Comparison of ENCODE assay signal across 24 cellular contexts in the genomic region with DNA sequence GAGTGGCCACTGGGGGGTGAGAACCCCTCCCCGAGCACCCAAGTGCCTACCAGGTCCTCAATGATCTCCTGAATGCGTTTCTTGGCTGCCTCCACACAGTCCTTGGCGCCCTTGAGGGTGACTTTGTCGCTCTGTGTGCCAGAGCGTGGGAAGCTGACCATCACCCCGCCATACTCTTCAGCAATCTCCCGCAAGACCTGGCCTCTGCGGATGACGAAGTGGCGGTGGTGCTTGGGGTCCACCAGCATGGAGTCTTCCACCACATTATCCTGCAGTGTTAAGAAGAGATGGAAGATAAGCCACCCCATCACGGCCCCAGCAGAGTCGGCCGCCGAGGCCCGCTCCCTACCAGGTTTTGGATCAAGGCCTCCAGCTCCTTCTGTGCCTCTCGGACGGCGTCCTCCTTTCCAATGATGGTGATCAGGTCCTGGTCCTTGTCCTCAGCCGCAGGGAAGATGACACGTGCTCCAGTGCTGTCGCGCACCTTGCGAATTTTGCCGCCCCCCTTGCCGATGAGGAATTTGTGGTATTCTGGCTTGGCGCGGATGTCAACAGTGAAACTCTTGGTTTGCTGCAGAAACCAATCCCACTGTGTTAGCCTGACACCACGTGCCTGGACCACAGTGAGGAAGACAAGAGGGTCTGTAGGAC.
"Had no signal": no experiment of that assay in that cellular context is flagged by ENCODE, and none has a peak within 500 bp of the region (broad histone marks: within the 10 kb centered on the region; RNA-seq: fewer than 3 reads in every experiment).

No MANE protein-coding gene starts in this region.

- H3K9ac ChIP-seq: neural progenitor cell had no signal

- H3K27ac Mint-ChIP-seq: activated CD4-positive, alpha-beta T cell treated with anti-CD3 and anti-CD28 coated beads for 36 hours; activated CD8-positive, alpha-beta memory T cell treated with anti-CD3 and anti-CD28 coated beads, Interleukin-2, amount 10 ng/mL, durations not matched to agents 7 days and 5 days; activated CD8-positive, alpha-beta T cell treated with anti-CD3 and anti-CD28 coated beads, Interleukin-2, amount 10 ng/mL, durations not matched to agents 7 days and 5 days; activated naive CD4-positive, alpha-beta T cell treated with anti-CD3 and anti-CD28 coated beads, Interleukin-2, amount 50 U/mL, for 24 hours; activated T-helper 2 cell treated with anti-CD3 and anti-CD28 coated beads, Interferon-gamma antibody, Interleukin-2, Interleukin-4, amounts not matched to agents 10 μg/mL and 5 μg/mL and 100 μg/mL, durations not matched to agents 14 hours and 24 hours and 36 hours; mesothelial cell of epicardium; neural progenitor cell; stimulated activated memory B cell treated with anti-CD40 and anti-IgM and Interleukin-4, amounts not matched to agents 10 μg/mL and 1 μg/mL and 100 μg/mL, for 72 hours had no signal

- H3K4me3 Mint-ChIP-seq: activated CD4-positive, alpha-beta T cell treated with anti-CD3 and anti-CD28 coated beads for 36 hours; activated CD8-positive, alpha-beta memory T cell treated with anti-CD3 and anti-CD28 coated beads, Interleukin-2, amount 10 ng/mL, durations not matched to agents 7 days and 5 days; activated CD8-positive, alpha-beta T cell treated with anti-CD3 and anti-CD28 coated beads, Interleukin-2, amount 10 ng/mL, durations not matched to agents 7 days and 5 days; activated naive CD4-positive, alpha-beta T cell treated with anti-CD3 and anti-CD28 coated beads, Interleukin-2, amount 50 U/mL, for 24 hours; mesothelial cell of epicardium; naive B cell; neural progenitor cell; stimulated activated memory B cell treated with anti-CD40 and anti-IgM and Interleukin-4, amounts not matched to agents 10 μg/mL and 1 μg/mL and 100 μg/mL, for 72 hours; stimulated activated naive CD8-positive, alpha-beta T cell treated with anti-CD3 and anti-CD28 coated beads, Interleukin-15, amount 100 ng/mL, for 72 hours; type B pancreatic cell had no signal

- H3K27me3 Mint-ChIP-seq: activated CD4-positive, alpha-beta T cell treated with anti-CD3 and anti-CD28 coated beads for 36 hours; activated CD8-positive, alpha-beta memory T cell treated with anti-CD3 and anti-CD28 coated beads, Interleukin-2, amount 10 ng/mL, durations not matched to agents 7 days and 5 days; activated naive CD4-positive, alpha-beta T cell treated with anti-CD3 and anti-CD28 coated beads, Interleukin-2, amount 50 U/mL, for 24 hours; naive B cell; progenitor cell of endocrine pancreas; stimulated activated memory B cell treated with anti-CD40 and anti-IgM and Interleukin-4, amounts not matched to agents 10 μg/mL and 1 μg/mL and 100 μg/mL, for 72 hours; stimulated activated naive CD8-positive, alpha-beta T cell treated with anti-CD3 and anti-CD28 coated beads, Interleukin-15, amount 100 ng/mL, for 72 hours; type B pancreatic cell had no signal

- H3K9me3 Mint-ChIP-seq: activated naive CD4-positive, alpha-beta T cell treated with anti-CD3 and anti-CD28 coated beads, Interleukin-2, amount 50 U/mL, for 24 hours; activated T-helper 2 cell treated with anti-CD3 and anti-CD28 coated beads, Interferon-gamma antibody, Interleukin-2, Interleukin-4, amounts not matched to agents 10 μg/mL and 5 μg/mL and 100 μg/mL, durations not matched to agents 14 hours and 24 hours and 36 hours; mesothelial cell of epicardium; naive B cell; neural progenitor cell; stimulated activated memory B cell treated with anti-CD40 and anti-IgM and Interleukin-4, amounts not matched to agents 10 μg/mL and 1 μg/mL and 100 μg/mL, for 72 hours; stimulated activated naive CD8-positive, alpha-beta T cell treated with anti-CD3 and anti-CD28 coated beads, Interleukin-15, amount 100 ng/mL, for 72 hours; type B pancreatic cell had no signal

- H3K4me1 Mint-ChIP-seq: activated CD4-positive, alpha-beta T cell treated with anti-CD3 and anti-CD28 coated beads for 36 hours; activated CD8-positive, alpha-beta memory T cell treated with anti-CD3 and anti-CD28 coated beads, Interleukin-2, amount 10 ng/mL, durations not matched to agents 7 days and 5 days; activated naive CD4-positive, alpha-beta T cell treated with anti-CD3 and anti-CD28 coated beads, Interleukin-2, amount 50 U/mL, for 24 hours; mesothelial cell of epicardium; neural progenitor cell; stimulated activated naive CD8-positive, alpha-beta T cell treated with anti-CD3 and anti-CD28 coated beads, Interleukin-15, amount 100 ng/mL, for 72 hours had no signal

- ATAC-seq: activated CD4-positive, alpha-beta T cell treated with anti-CD3 and anti-CD28 coated beads for 36 hours; activated CD8-positive, alpha-beta memory T cell treated with anti-CD3 and anti-CD28 coated beads, Interleukin-2, amount 10 ng/mL, durations not matched to agents 7 days and 5 days; activated CD8-positive, alpha-beta T cell treated with anti-CD3 and anti-CD28 coated beads, Interleukin-2, amount 10 ng/mL, durations not matched to agents 7 days and 5 days; gastroesophageal sphincter; left cardiac atrium; left ventricle myocardium superior; sciatic nerve; stimulated activated memory B cell treated with anti-CD40 and anti-IgM and Interleukin-4, amounts not matched to agents 10 μg/mL and 1 μg/mL and 100 μg/mL, for 72 hours; stimulated activated naive CD8-positive, alpha-beta T cell treated with anti-CD3 and anti-CD28 coated beads, Interleukin-15, amount 100 ng/mL, for 72 hours had no signal

- H3K27ac ChIP-seq: coronary artery, dorsolateral prefrontal cortex, gastroesophageal sphincter, neural progenitor cell, skin epidermis had no signal

- H3K27me3 ChIP-seq: dorsolateral prefrontal cortex, gastroesophageal sphincter, neural progenitor cell had no signal

- H3K4me1 ChIP-seq: gastroesophageal sphincter, neural progenitor cell had no signal

- H3K9me3 ChIP-seq: gastroesophageal sphincter had no signal

- H2AFZ ChIP-seq: neural progenitor cell had no signal

- H3K4me3 ChIP-seq: coronary artery, dorsolateral prefrontal cortex, gastroesophageal sphincter, neural progenitor cell, skin epidermis had no signal

- H3K4me2 ChIP-seq: neural progenitor cell had no signal

- DNase-seq: activated CD4-positive, alpha-beta T cell treated with anti-CD3 and anti-CD28 coated beads for 36 hours; activated CD4-positive, CD25-positive, alpha-beta regulatory T cell; activated CD8-positive, alpha-beta memory T cell treated with anti-CD3 and anti-CD28 coated beads, Interleukin-2, amount 10 ng/mL, durations not matched to agents 7 days and 5 days; activated CD8-positive, alpha-beta T cell treated with anti-CD3 and anti-CD28 coated beads, Interleukin-2, amount 10 ng/mL, durations not matched to agents 7 days and 5 days; activated T-cell treated with anti-CD3 and anti-CD28 coated beads, Interleukin-2, amount 50 U/mL, for 48 hours; effector memory CD4-positive, alpha-beta T cell; hippocampal formation; left cardiac atrium; left ventricle myocardium superior; naive B cell; stimulated activated CD4-positive, alpha-beta T cell treated with anti-CD3 and anti-CD28 coated beads, Interleukin-4, amount 100 ng/mL, for 24 hours; stimulated activated naive CD8-positive, alpha-beta T cell treated with anti-CD3 and anti-CD28 coated beads, Interleukin-15, amount 100 ng/mL, for 72 hours had no signal
